In the genomic region with DNA sequence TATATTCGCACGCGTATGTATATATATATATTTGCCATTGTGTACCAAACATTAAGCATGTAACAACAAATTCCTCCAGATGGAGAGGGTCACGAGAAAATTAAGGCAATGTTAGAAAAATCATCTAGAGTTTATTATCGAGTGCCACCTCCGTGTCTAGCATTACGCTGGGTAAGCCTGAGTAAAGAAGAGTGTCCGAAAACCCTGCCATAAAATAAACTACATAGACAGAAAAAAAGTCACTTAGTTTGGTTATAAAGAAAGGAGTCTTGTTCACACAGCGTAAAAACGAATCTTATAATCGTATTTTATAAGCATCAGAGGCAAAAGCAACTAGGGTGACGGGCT, we compare ENCODE assay signal across 8 cellular contexts. TPM values are rescaled to one million over a fixed set of nuclear protein-coding genes. Genes with fewer than 3 reads are reported as not detected.
DNase-seq lines count a peak whose midpoint lies in the region; ATAC-seq and TF ChIP-seq lines count a peak whose summit lies in the region.

No MANE protein-coding gene starts in this region.

- H3K27ac ChIP-seq in DOHH2 (ENCODE audit: low read depth, low read length) (peak overlapping the region; percentile 38), SJSA1 (peak overlapping the region; percentile 75), trophoblast cell (ENCODE audit: low read depth, low read length) (no peak overlapping the region)

- TF ChIP-seq CTCF in DOHH2 (IDR thresholded peaks at IDR 0.05; ENCODE audit: low read depth, low read length, poor library complexity, severe bottlenecking) (no peak), fibroblast of mammary gland (conservative IDR thresholded peaks at IDR 0.05; ENCODE audit: control insufficient read depth, insufficient read depth, low read depth, low read length) (no peak)

- H2AK5ac ChIP-seq in trophoblast cell (ENCODE audit: low read length) = no peak overlapping the region

- peak overlapping the region; percentile 52 for H4K12ac ChIP-seq in trophoblast cell (ENCODE audit: low read depth, low read length)

- H3K9me3 ChIP-seq in DOHH2 (ENCODE audit: control insufficient read depth, insufficient read depth, low read length) (no peaks in the 10 kb centered on the region), SJSA1 (replicated peaks) (no peaks in the 10 kb centered on the region), trophoblast cell (ENCODE audit: insufficient read depth, low read depth, low read length) (no peaks in the 10 kb centered on the region)

- peaks cover 6% of the 10 kb centered on the region; the same call in 1 of the 2 replicates for H3F3A ChIP-seq in DOHH2 (ENCODE audit: control insufficient read depth, insufficient read depth)

- H3K4me3 ChIP-seq in DOHH2 (ENCODE audit: low read length) (peak overlapping the region; percentile 98), SJSA1 (peak overlapping the region; percentile 83), fibroblast of mammary gland (ENCODE audit: control insufficient read depth, low read depth, low read length) (peak overlapping the region; percentile 65), trophoblast cell (ENCODE audit: low read depth, low read length) (no peak overlapping the region)

- H3K36me3 ChIP-seq in DOHH2 (ENCODE audit: control insufficient read depth, low read length) = peaks cover 9% of the 10 kb centered on the region; the same call in 1 of the 2 replicates
- peaks cover 3% of the 10 kb centered on the region; the same call in 1 of the 2 replicates for H3K36me3 ChIP-seq in SJSA1
- peaks cover 0 to 2% of the 10 kb centered on the region in 2 experiments for H3K36me3 ChIP-seq in trophoblast cell (ENCODE audit: control insufficient read depth in 1 of 2, insufficient read depth in 2 of 2, low read length in 2 of 2)

- H3K9ac ChIP-seq in trophoblast cell (ENCODE audit: low read length) = peak overlapping the region; percentile 2

- ATAC-seq in HG03354 (IDR thresholded peaks at IDR 0.05; ENCODE audit: poor library complexity, severe bottlenecking, unreplicated experiment) (no peak), HG02623 (IDR thresholded peaks at IDR 0.05; ENCODE audit: unreplicated experiment) (no peak)

- peak overlapping the region; percentile 55 for H4K8ac ChIP-seq in trophoblast cell (ENCODE audit: low read depth, low read length)

- no peaks in the 10 kb centered on the region for H4K20me1 ChIP-seq in DOHH2 (ENCODE audit: control insufficient read depth, insufficient read depth, low read depth, low read length)

- peaks cover 23% of the 10 kb centered on the region for H3K4me1 ChIP-seq in DOHH2 (ENCODE audit: control insufficient read depth, low read length)
- peaks cover 18% of the 10 kb centered on the region for H3K4me1 ChIP-seq in SJSA1 (replicated peaks)
- H3K4me1 ChIP-seq in trophoblast cell (ENCODE audit: control insufficient read depth in 1 of 2, insufficient read depth in 2 of 2, low read length in 2 of 2) = no peaks in the 10 kb centered on the region

- no peak overlapping the region for H2BK120ac ChIP-seq in trophoblast cell (ENCODE audit: insufficient read depth, low read length, poor library complexity)

- peak overlapping the region; percentile 2 for H3K18ac ChIP-seq in trophoblast cell (ENCODE audit: low read length)

- H3K9me2 ChIP-seq in DOHH2 (replicated peaks; ENCODE audit: control insufficient read depth, low read length) = no peaks in the 10 kb centered on the region

- H3K14ac ChIP-seq in trophoblast cell (ENCODE audit: low read length) = no peak overlapping the region

- H3K23ac ChIP-seq in trophoblast cell (ENCODE audit: low read length) = no peak overlapping the region

- peak overlapping the region; percentile 77 for H2AFZ ChIP-seq in trophoblast cell (ENCODE audit: insufficient read depth, low read length, poor library complexity)

- DNase-seq in SJSA1 (ENCODE audit: low read depth in 1 of 2, low spot score in 2 of 2) (no peak), fibroblast of mammary gland (ENCODE audit: low read depth) (no peak), trophoblast cell (no peak), putamen (ENCODE audit: low spot score) (no peak), RKO (ENCODE audit: low spot score) (no peak)

- H3K4ac ChIP-seq in trophoblast cell (ENCODE audit: low read depth, low read length) = no peak overlapping the region

- peaks cover 36% of the 10 kb centered on the region for H3K79me2 ChIP-seq in DOHH2 (ENCODE audit: control insufficient read depth, low read length)
- H3K79me2 ChIP-seq in trophoblast cell (ENCODE audit: control insufficient read depth, insufficient read depth, low read length, poor library complexity) = peaks cover 5% of the 10 kb centered on the region

- H4K91ac ChIP-seq in trophoblast cell (ENCODE audit: low read depth, low read length) = peak overlapping the region; percentile 27

- WGBS in trophoblast cell (ENCODE audit: extremely low coverage, insufficient coverage, insufficient read length) = no CpG with 5 or more reads among the region's 12 CpGs

- H2BK5ac ChIP-seq in trophoblast cell (ENCODE audit: low read depth, low read length, poor library complexity) = no peak overlapping the region

- peak overlapping the region; percentile 81 for H3K4me2 ChIP-seq in DOHH2 (ENCODE audit: low read length)
- H3K4me2 ChIP-seq in trophoblast cell (ENCODE audit: low read length) = peak overlapping the region; percentile 56

- H3K27me3 ChIP-seq in DOHH2 (ENCODE audit: control insufficient read depth, low read length) (no peaks in the 10 kb centered on the region), SJSA1 (replicated peaks) (no peaks in the 10 kb centered on the region), trophoblast cell (ENCODE audit: insufficient read depth, low read length) (no peaks in the 10 kb centered on the region)

- peaks cover 8% of the 10 kb centered on the region for H3K79me1 ChIP-seq in trophoblast cell (ENCODE audit: low read length)

- no peak overlapping the region for H2BK12ac ChIP-seq in trophoblast cell (ENCODE audit: low read length)

RNA-seq across cellular contexts. Expression of a gene that starts 0.6 kb away (rescaled TPM):
- total RNA-seq in SJSA1 (2014; rRNA removed; shearing (Covaris generic)) = 43.6 and 44.7 TPM in 2 replicates
- polyA plus RNA-seq in trophoblast cell (2013) = 16.1 and 16.6 TPM in 2 replicates
